Comparison of ENCODE assay signal across 21 cellular contexts in the genomic region with DNA sequence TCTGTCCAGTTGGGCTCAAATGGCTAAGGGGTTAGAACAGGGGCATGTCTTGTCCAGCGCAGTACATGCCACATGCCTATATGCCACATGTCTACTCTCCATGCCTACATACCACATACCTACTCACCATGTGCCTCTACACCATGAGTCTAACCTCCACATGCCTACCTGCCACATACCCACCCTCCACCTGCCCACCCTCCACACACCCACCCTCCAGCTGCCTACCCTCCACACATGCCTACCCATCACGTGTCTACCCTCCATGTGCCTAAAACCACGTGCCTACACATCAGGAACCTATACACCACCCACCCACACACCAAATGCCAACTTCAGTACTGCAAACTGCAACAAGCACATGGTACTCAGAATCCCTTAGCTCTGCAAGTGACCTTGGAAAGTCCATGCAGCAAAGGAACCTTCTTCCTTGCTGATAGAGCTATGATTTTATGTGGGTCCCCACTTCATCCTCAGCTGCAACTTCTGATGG.
DNase-seq lines count a peak whose midpoint lies in the region; ATAC-seq, FAIRE-seq and TF ChIP-seq lines count a peak whose summit lies in the region.
"Had no signal": no experiment of that assay in that cellular context is flagged by ENCODE, and none has a peak within 500 bp of the region (broad histone marks: within the 10 kb centered on the region; RNA-seq: fewer than 3 reads in every experiment).

No MANE protein-coding gene starts in this region.

- H3K4ac ChIP-seq in neuronal stem cell (ENCODE audit: low read length) = no peak overlapping the region

- H3K4me1 ChIP-seq in neuronal stem cell (ENCODE audit: control insufficient read depth in 2 of 2, insufficient read depth in 1 of 2, low read depth in 1 of 2, low read length in 2 of 2) = no peaks in the 10 kb centered on the region
- H3K4me1 ChIP-seq: BE2C, HAP-1 had no signal

- no peak overlapping the region for H3K18ac ChIP-seq in neuronal stem cell (ENCODE audit: low read length)

- no peak overlapping the region for H2BK12ac ChIP-seq in neuronal stem cell (ENCODE audit: low read length)

- peak overlapping the region; percentile 15 for H2BK15ac ChIP-seq in neuronal stem cell (ENCODE audit: low read length)

- H2BK120ac ChIP-seq in neuronal stem cell (ENCODE audit: low read depth, low read length) = no peak overlapping the region

- no peaks in the 10 kb centered on the region for H3K9me3 Mint-ChIP-seq in stimulated activated naive CD8-positive, alpha-beta T cell treated with anti-CD3 and anti-CD28 coated beads, Interleukin-15, amount 100 ng/mL, for 72 hours
- H3K9me3 Mint-ChIP-seq: CD4-positive, CD25-positive, alpha-beta regulatory T cell; CD8-positive, alpha-beta memory T cell had no signal

- no peak overlapping the region for H4K91ac ChIP-seq in neuronal stem cell (ENCODE audit: low read depth, low read length, poor library complexity)

- no peak overlapping the region for H3K4me3 Mint-ChIP-seq in stimulated activated naive CD8-positive, alpha-beta T cell treated with anti-CD3 and anti-CD28 coated beads, Interleukin-15, amount 100 ng/mL, for 72 hours
- H3K4me3 Mint-ChIP-seq: CD4-positive, CD25-positive, alpha-beta regulatory T cell; CD8-positive, alpha-beta memory T cell had no signal

- H3K36me3 ChIP-seq in bronchial epithelial cell (ENCODE audit: control insufficient read depth, insufficient read depth, low read length) (no peaks in the 10 kb centered on the region), neuronal stem cell (replicated peaks in 1 of 2; ENCODE audit: control insufficient read depth in 2 of 2, insufficient read depth in 2 of 2, low read length in 2 of 2) (no peaks in the 10 kb centered on the region)
- H3K36me3 ChIP-seq: BE2C, HAP-1 had no signal

- H3K4me2 ChIP-seq in neuronal stem cell (ENCODE audit: insufficient read depth, low read length, poor library complexity, severe bottlenecking) = no peak overlapping the region

- FAIRE-seq in bronchial epithelial cell (lab: Jason Lieb, UNC) = peak; percentile 28
- FAIRE-seq: A204.1, GM12878 had no signal

- no peak for DNase-seq in stimulated activated naive CD8-positive, alpha-beta T cell treated with anti-CD3 and anti-CD28 coated beads, Interleukin-15, amount 100 ng/mL, for 72 hours
- DNase-seq in stimulated activated naive CD8-positive, alpha-beta T cell treated with anti-CD3 and anti-CD28 coated beads, Interleukin-15, Interleukin-2, amounts not matched to agents 100 U/mL and 50 U/mL, for 24 hours = no peak
- no peak for DNase-seq in bronchial epithelial cell (ENCODE audit: low read depth)
- no peak for DNase-seq in neuronal stem cell (ENCODE audit: low spot score)
- no peak for DNase-seq in LoVo (ENCODE audit: low spot score)
- DNase-seq: ACHN; BE2C; C1 segment of cervical spinal cord; CD4-positive, CD25-positive, alpha-beta regulatory T cell; CD8-positive, alpha-beta memory T cell; COR-L47; DMS 273 treated with DMSO at 0.1 percent for 48 hours; DMS53; DND-41; EL; GOT3 had no signal

- no CpG with 5 or more reads among the region's 3 CpGs for WGBS in neuronal stem cell (ENCODE audit: extremely low coverage in 2 of 2, insufficient read length in 2 of 2, insufficient replicate concordance in 1 of 2), 2 donors

- H2BK5ac ChIP-seq in neuronal stem cell (ENCODE audit: low read length) = no peak overlapping the region

- no peak overlapping the region for H4K8ac ChIP-seq in neuronal stem cell (ENCODE audit: low read depth, low read length)

- no peaks in the 10 kb centered on the region for H3K4me1 Mint-ChIP-seq in stimulated activated naive CD8-positive, alpha-beta T cell treated with anti-CD3 and anti-CD28 coated beads, Interleukin-15, amount 100 ng/mL, for 72 hours
- H3K4me1 Mint-ChIP-seq: CD4-positive, CD25-positive, alpha-beta regulatory T cell; CD8-positive, alpha-beta memory T cell had no signal

- no peak overlapping the region for H3K4me3 ChIP-seq in bronchial epithelial cell (ENCODE audit: low read depth, low read length)
- H3K4me3 ChIP-seq in neuronal stem cell (ENCODE audit: low read length in 2 of 2) = no peak overlapping the region
- H3K4me3 ChIP-seq: GM12878, HAP-1 had no signal

- no peaks in the 10 kb centered on the region for H3K27me3 ChIP-seq in bronchial epithelial cell (ENCODE audit: control insufficient read depth, insufficient read depth, low read length)
- no peaks in the 10 kb centered on the region for H3K27me3 ChIP-seq in neuronal stem cell (ENCODE audit: control insufficient read depth in 3 of 3, insufficient read depth in 3 of 3, low read depth in 1 of 3, low read length in 3 of 3)
- H3K27me3 ChIP-seq: BE2C had no signal

- H2AFZ ChIP-seq in neuronal stem cell (ENCODE audit: low read length) = no peak overlapping the region

- no peaks in the 10 kb centered on the region for H3K79me1 ChIP-seq in neuronal stem cell (ENCODE audit: low read depth, low read length)

- no peak overlapping the region for H2AK5ac ChIP-seq in neuronal stem cell (ENCODE audit: low read depth, low read length)

- H3K9me3 ChIP-seq in neuronal stem cell (replicated peaks in 1 of 2; ENCODE audit: control insufficient read depth in 2 of 2, insufficient read depth in 1 of 2, low read depth in 1 of 2, low read length in 2 of 2) = no peaks in the 10 kb centered on the region
- H3K9me3 ChIP-seq: BE2C, HAP-1 had no signal

- no peak overlapping the region for H3K9ac ChIP-seq in neuronal stem cell (ENCODE audit: low read depth, low read length, poor library complexity)

- no peak overlapping the region for H3K27ac ChIP-seq in neuronal stem cell (replicated peaks; ENCODE audit: low read length)

- H3K23ac ChIP-seq in neuronal stem cell (ENCODE audit: low read depth, low read length, poor library complexity) = no peak overlapping the region

- ATAC-seq in stimulated activated naive CD8-positive, alpha-beta T cell treated with anti-CD3 and anti-CD28 coated beads, Interleukin-15, amount 100 ng/mL, for 72 hours = peak; percentile 83
- ATAC-seq in stimulated activated naive CD8-positive, alpha-beta T cell treated with anti-CD3 and anti-CD28 coated beads, Interleukin-15, Interleukin-2, amounts not matched to agents 100 U/mL and 50 U/mL, for 24 hours = no peak
- ATAC-seq in GM18502 (IDR thresholded peaks at IDR 0.05; ENCODE audit: poor library complexity, unreplicated experiment) (no peak), HG02798 (IDR thresholded peaks at IDR 0.05; ENCODE audit: poor library complexity, unreplicated experiment) (no peak)
- ATAC-seq: GM12878 had no signal

- no peak overlapping the region for H3K27ac Mint-ChIP-seq in stimulated activated naive CD8-positive, alpha-beta T cell treated with anti-CD3 and anti-CD28 coated beads, Interleukin-15, amount 100 ng/mL, for 72 hours

- peaks cover 12% of the 10 kb centered on the region for H3K27me3 Mint-ChIP-seq in stimulated activated naive CD8-positive, alpha-beta T cell treated with anti-CD3 and anti-CD28 coated beads, Interleukin-15, amount 100 ng/mL, for 72 hours

- no peak for TF ChIP-seq CTCF in bronchial epithelial cell (IDR thresholded peaks at IDR 0.05; ENCODE audit: insufficient read depth, low read length, severe bottlenecking)

- no peak overlapping the region for H3K14ac ChIP-seq in neuronal stem cell (ENCODE audit: low read length)
